Comparison of ENCODE assay signal across 19 cellular contexts in genomic region chr2:109343460-109343859, GRCh38.
DNase-seq lines count a peak whose midpoint lies in the region; ATAC-seq and TF ChIP-seq lines count a peak whose summit lies in the region.
"Had no signal": no experiment of that assay in that cellular context is flagged by ENCODE, and none has a peak within 500 bp of the region (broad histone marks: within the 10 kb centered on the region; RNA-seq: fewer than 3 reads in every experiment).

No MANE protein-coding gene starts in this region.

- H3K27me3 Mint-ChIP-seq in endodermal cell (ENCODE audit: insufficient read depth): no peaks in the 10 kb centered on the region
- H3K27me3 Mint-ChIP-seq in activated T-helper 2 cell treated with anti-CD3 and anti-CD28 coated beads, Interferon-gamma antibody, Interleukin-2, Interleukin-4, amounts not matched to agents 10 μg/mL and 5 μg/mL and 100 μg/mL, durations not matched to agents 14 hours and 24 hours and 36 hours (ENCODE audit: low read depth): peaks cover 25% of the 10 kb centered on the region
- H3K27me3 Mint-ChIP-seq: T-cell had no signal

- no peak overlapping the region for H4K8ac ChIP-seq in neuronal stem cell (ENCODE audit: low read depth, low read length)

- no peak overlapping the region for H3K14ac ChIP-seq in neuronal stem cell (ENCODE audit: low read length)

- no peak overlapping the region for H2AFZ ChIP-seq in neuronal stem cell (ENCODE audit: low read length)
- H2AFZ ChIP-seq: PC-9 had no signal

- POLR2A ChIA-PET in RWPE1 (lab: Yijun Ruan, JAX; ENCODE audit: low non-redundant PET): no interaction called here

- no peak overlapping the region for H2BK120ac ChIP-seq in neuronal stem cell (ENCODE audit: low read depth, low read length)

- H3K4me1 ChIP-seq in endodermal cell (ENCODE audit: control insufficient read depth, insufficient read depth, low read length) (no peaks in the 10 kb centered on the region), neuronal stem cell (ENCODE audit: control insufficient read depth in 2 of 2, insufficient read depth in 1 of 2, low read depth in 1 of 2, low read length in 2 of 2) (peaks cover 0 to 10% of the 10 kb centered on the region in 2 donors), heart left ventricle (peaks cover 0 to 12% (median under 1%) of the 10 kb centered on the region in 12 donors)

- H3K27ac ChIP-seq in endodermal cell (ENCODE audit: low read depth, low read length) (peak overlapping the region; percentile 44), neuronal stem cell (replicated peaks; ENCODE audit: low read length) (no peak overlapping the region), RWPE1 (no peak overlapping the region), heart left ventricle (no peak overlapping the region)
- H3K27ac ChIP-seq: PC-9 had no signal

- ATAC-seq in heart left ventricle: no peak
- ATAC-seq: T-cell had no signal

- H3K18ac ChIP-seq in neuronal stem cell (ENCODE audit: low read length): peak overlapping the region; percentile 65

- TF ChIP-seq POLR2A in heart left ventricle (IDR thresholded peaks at IDR 0.05): no peak

- H3K27ac Mint-ChIP-seq in endodermal cell: no peak overlapping the region
- no peak overlapping the region for H3K27ac Mint-ChIP-seq in activated T-helper 2 cell treated with anti-CD3 and anti-CD28 coated beads, Interferon-gamma antibody, Interleukin-2, Interleukin-4, amounts not matched to agents 10 μg/mL and 5 μg/mL and 100 μg/mL, durations not matched to agents 14 hours and 24 hours and 36 hours
- H3K27ac Mint-ChIP-seq: T-cell had no signal

- no peaks in the 10 kb centered on the region for H3K79me1 ChIP-seq in neuronal stem cell (ENCODE audit: low read depth, low read length)

- no peak overlapping the region for H3K4me2 ChIP-seq in neuronal stem cell (ENCODE audit: insufficient read depth, low read length, poor library complexity, severe bottlenecking)
- H3K4me2 ChIP-seq: PC-9 had no signal

- H2BK12ac ChIP-seq in neuronal stem cell (ENCODE audit: low read length): no peak overlapping the region

- H3K4me1 Mint-ChIP-seq in endodermal cell: no peaks in the 10 kb centered on the region
- peaks cover 20% of the 10 kb centered on the region for H3K4me1 Mint-ChIP-seq in activated T-helper 2 cell treated with anti-CD3 and anti-CD28 coated beads, Interferon-gamma antibody, Interleukin-2, Interleukin-4, amounts not matched to agents 10 μg/mL and 5 μg/mL and 100 μg/mL, durations not matched to agents 14 hours and 24 hours and 36 hours (ENCODE audit: low read depth)

- no peaks in the 10 kb centered on the region for H3K36me3 Mint-ChIP-seq in endodermal cell (ENCODE audit: low read depth)
- H3K36me3 Mint-ChIP-seq in activated T-helper 2 cell treated with anti-CD3 and anti-CD28 coated beads, Interferon-gamma antibody, Interleukin-2, Interleukin-4, amounts not matched to agents 10 μg/mL and 5 μg/mL and 100 μg/mL, durations not matched to agents 14 hours and 24 hours and 36 hours (ENCODE audit: low read depth): no peaks in the 10 kb centered on the region
- H3K36me3 Mint-ChIP-seq: CD14-positive monocyte, T-cell had no signal

- CTCF ChIA-PET in RWPE1 (lab: Yijun Ruan, JAX): no interaction called here

- no peak overlapping the region for H2BK5ac ChIP-seq in neuronal stem cell (ENCODE audit: low read length)

- H3K27me3 ChIP-seq in endodermal cell (ENCODE audit: control insufficient read depth, insufficient read depth, low read length, poor library complexity, severe bottlenecking) (no peaks in the 10 kb centered on the region), neuronal stem cell (ENCODE audit: control insufficient read depth in 3 of 3, insufficient read depth in 3 of 3, low read depth in 1 of 3, low read length in 3 of 3) (no peaks in the 10 kb centered on the region), heart left ventricle (no peaks in the 10 kb centered on the region)

- H2BK15ac ChIP-seq in neuronal stem cell (ENCODE audit: low read length): no peak overlapping the region

- H3K9ac ChIP-seq in endodermal cell (ENCODE audit: extremely low read depth, low read length, poor library complexity, severe bottlenecking) (no peak overlapping the region), neuronal stem cell (ENCODE audit: low read depth, low read length, poor library complexity) (no peak overlapping the region)

- DNase-seq in COLO668 (lab: John Stamatoyannopoulos, UW; ENCODE audit: unreplicated experiment) (peak; percentile 25), NCI-H2171 treated with DMSO at 0.1 percent for 48 hours (lab: John Stamatoyannopoulos, UW) (peak; percentile 74), endodermal cell (no peak), neuronal stem cell (ENCODE audit: low spot score) (no peak), RWPE1 (ENCODE audit: low spot score) (no peak), heart left ventricle (no peak)
- DNase-seq in activated T-helper 2 cell treated with anti-CD3 and anti-CD28 coated beads, Interferon-gamma antibody, Interleukin-2, Interleukin-4, amounts not matched to agents 10 μg/mL and 5 μg/mL and 100 μg/mL, durations not matched to agents 14 hours and 24 hours and 36 hours (ENCODE audit: low spot score): no peak
- DNase-seq: Calu3; CD8-positive, alpha-beta memory T cell; DMS153; H7; NCI-H1092; NCI-H1436 treated with DMSO at 0.1 percent for 48 hours; NCI-H187 treated with DMSO at 0.1 percent for 48 hours; NCI-H526 treated with DMSO at 0.1 percent for 48 hours; PC-9; Right ventricle myocardium superior; T-cell had no signal

- H3K4ac ChIP-seq in neuronal stem cell (ENCODE audit: low read length): no peak overlapping the region

- TF ChIP-seq CTCF in endodermal cell (conservative IDR thresholded peaks at IDR 0.05): no peak
- no peak for TF ChIP-seq CTCF in RWPE1 (conservative IDR thresholded peaks at IDR 0.05; ENCODE audit: low read depth)
- no peak for TF ChIP-seq CTCF in heart left ventricle (IDR thresholded peaks at IDR 0.05)

- H3K4me3 Mint-ChIP-seq in endodermal cell: no peak overlapping the region
- H3K4me3 Mint-ChIP-seq in activated T-helper 2 cell treated with anti-CD3 and anti-CD28 coated beads, Interferon-gamma antibody, Interleukin-2, Interleukin-4, amounts not matched to agents 10 μg/mL and 5 μg/mL and 100 μg/mL, durations not matched to agents 14 hours and 24 hours and 36 hours (ENCODE audit: low read depth): no peak overlapping the region
- H3K4me3 Mint-ChIP-seq: CD14-positive monocyte; CD8-positive, alpha-beta memory T cell; T-cell had no signal

- H3K9me3 Mint-ChIP-seq in endodermal cell: peaks cover 6% of the 10 kb centered on the region
- H3K9me3 Mint-ChIP-seq in activated T-helper 2 cell treated with anti-CD3 and anti-CD28 coated beads, Interferon-gamma antibody, Interleukin-2, Interleukin-4, amounts not matched to agents 10 μg/mL and 5 μg/mL and 100 μg/mL, durations not matched to agents 14 hours and 24 hours and 36 hours: no peaks in the 10 kb centered on the region
- H3K9me3 Mint-ChIP-seq: CD8-positive, alpha-beta memory T cell; T-cell had no signal

- no peak overlapping the region for H3K23ac ChIP-seq in neuronal stem cell (ENCODE audit: low read depth, low read length, poor library complexity)

- H4K91ac ChIP-seq in neuronal stem cell (ENCODE audit: low read depth, low read length, poor library complexity): no peak overlapping the region

- no peak overlapping the region for H2AK5ac ChIP-seq in neuronal stem cell (ENCODE audit: low read depth, low read length)

- WGBS in endodermal cell (ENCODE audit: insufficient coverage in 1 of 2, insufficient read length in 1 of 2), 2 experiments: 86 to 89% methylated on average over 4 to 5 of the region's 5 CpGs
- no CpG with 5 or more reads among the region's 5 CpGs for WGBS in neuronal stem cell (ENCODE audit: extremely low coverage in 2 of 2, insufficient read length in 2 of 2, insufficient replicate concordance in 1 of 2), 2 donors
- 93 to 97% (median 94%) methylated on average over 5 of the region's 5 CpGs for WGBS in heart left ventricle, 4 donors

- intact Hi-C loops in activated T-helper 2 cell treated with anti-CD3 and anti-CD28 coated beads, Interferon-gamma antibody, Interleukin-2, Interleukin-4, amounts not matched to agents 10 μg/mL and 5 μg/mL and 100 μg/mL, durations not matched to agents 14 hours and 24 hours and 36 hours (cut with micrococcal nuclease): loop anchor here (10.0 kb wide), 1 partner anchor 161 kb away; no protein-coding TSS in a partner anchor
- intact Hi-C loops in heart left ventricle (cut with DNase I): loop anchor here in 1 of 10 donors (10.0 kb wide), 1 partner anchor 141 kb away; no protein-coding TSS in a partner anchor

- H3K4me3 ChIP-seq in endodermal cell (ENCODE audit: low read length): no peak overlapping the region
- H3K4me3 ChIP-seq in neuronal stem cell (ENCODE audit: low read length in 2 of 2): no peak overlapping the region
- H3K4me3 ChIP-seq in heart left ventricle: no peak overlapping the region
- H3K4me3 ChIP-seq: PC-9 had no signal

- H3K9me3 ChIP-seq in endodermal cell (ENCODE audit: control insufficient read depth, low read length) (peaks cover 8% of the 10 kb centered on the region), neuronal stem cell (replicated peaks in 1 of 2; ENCODE audit: control insufficient read depth in 2 of 2, insufficient read depth in 1 of 2, low read depth in 1 of 2, low read length in 2 of 2) (peaks cover 7 to 13% of the 10 kb centered on the region in 2 donors), heart left ventricle (no peaks in the 10 kb centered on the region)

- no peaks in the 10 kb centered on the region for H3K36me3 ChIP-seq in endodermal cell (ENCODE audit: control insufficient read depth, insufficient read depth, low read length)
- H3K36me3 ChIP-seq in neuronal stem cell (replicated peaks in 1 of 2; ENCODE audit: control insufficient read depth in 2 of 2, insufficient read depth in 2 of 2, low read length in 2 of 2): no peaks in the 10 kb centered on the region
- no peaks in the 10 kb centered on the region for H3K36me3 ChIP-seq in heart left ventricle

Comparison
In these comparisons a context has a peak if more than half of its experiments do, and no peak if none do; other contexts are left out.
1. DNase-seq: peak in COLO668 (single experiment) and NCI-H2171 treated with DMSO at 0.1 percent for 48 hours (single experiment); none in endodermal cell (single experiment), neuronal stem cell (single experiment), RWPE1 (single experiment), activated T-helper 2 cell treated with anti-CD3 and anti-CD28 coated beads, Interferon-gamma antibody, Interleukin-2, Interleukin-4, amounts not matched to agents 10 μg/mL and 5 μg/mL and 100 μg/mL, durations not matched to agents 14 hours and 24 hours and 36 hours (single experiment) and heart left ventricle (0 of 5).